7 cellular contexts compared by ENCODE assay signal in the genomic region with DNA sequence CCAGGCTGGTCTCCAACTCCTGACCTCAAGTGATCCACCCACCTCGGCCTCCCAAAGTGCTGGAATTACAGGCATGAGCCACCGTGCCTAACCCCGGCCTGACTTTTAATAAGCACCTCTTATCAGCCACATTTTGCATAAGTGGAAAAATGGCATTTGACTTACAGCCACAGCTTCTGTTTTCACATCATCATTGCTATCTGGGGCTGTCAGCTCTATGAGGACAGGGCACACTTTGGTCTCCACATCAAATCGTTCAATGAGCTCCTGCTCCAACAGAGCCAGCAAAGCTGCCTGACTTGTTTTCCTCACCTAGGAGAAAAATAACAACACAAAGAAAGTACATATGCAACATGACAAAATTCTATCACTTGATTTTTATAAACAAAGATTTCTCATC.
"Had no signal": no experiment of that assay in that cellular context is flagged by ENCODE, and none has a peak within 500 bp of the region (broad histone marks: within the 10 kb centered on the region; RNA-seq: fewer than 3 reads in every experiment).

No MANE protein-coding gene starts in this region.

- H3K9me3 Mint-ChIP-seq: HFFc6 had no signal

- H3K27ac Mint-ChIP-seq: HFFc6 had no signal

- H3K4me3 Mint-ChIP-seq: HFFc6 had no signal

- DNase-seq: GM23248, GOT3, H7, HFFc6, IMR-90 had no signal

- H3K27ac ChIP-seq: GM23248 had no signal

- ATAC-seq: HCT116 had no signal

- H3K9me3 ChIP-seq: HAP-1 had no signal

- H3K4me3 ChIP-seq: GM23248, HAP-1 had no signal
